9 cellular contexts compared by ENCODE assay signal in genomic region chr4:38128478-38129451, GRCh38.
DNase-seq lines count a peak whose midpoint lies in the region; ATAC-seq and TF ChIP-seq lines count a peak whose summit lies in the region.
"Had no signal": no experiment of that assay in that cellular context is flagged by ENCODE, and none has a peak within 500 bp of the region (broad histone marks: within the 10 kb centered on the region; RNA-seq: fewer than 3 reads in every experiment).

No MANE protein-coding gene starts in this region.

- H3K27ac ChIP-seq in sigmoid colon (peak overlapping the region in 3 of 4 donors; percentile 24 to 85 (median 82)), adrenal gland (peak overlapping the region in 1 of 5 donors; percentile 3), WERI-Rb-1 (no peak overlapping the region)
- H3K27ac ChIP-seq: VCaP had no signal

- H3K4me1 Mint-ChIP-seq in central memory CD8-positive, alpha-beta T cell: peaks cover 64% of the 10 kb centered on the region

- H3K4me3 ChIP-seq in sigmoid colon (no peak overlapping the region), adrenal gland (no peak overlapping the region), WERI-Rb-1 (ENCODE audit: low read depth, low read length) (no peak overlapping the region)

- H3K36me3 ChIP-seq in sigmoid colon: peaks cover 0 to 54% (median 3%) of the 10 kb centered on the region in 4 donors
- no peaks in the 10 kb centered on the region for H3K36me3 ChIP-seq in adrenal gland (replicated peaks in 1 of 2)
- H3K36me3 ChIP-seq in WERI-Rb-1: peaks cover 19% of the 10 kb centered on the region

- TF ChIP-seq EP300 in sigmoid colon (IDR thresholded peaks at IDR 0.05): no peak

- WGBS in sigmoid colon, 2 donors: 14 to 45% methylated on average over 7 of the region's 7 CpGs
- 76 to 88% (median 82%) methylated on average over 7 of the region's 7 CpGs for WGBS in adrenal gland, 4 donors

- H3K4me1 ChIP-seq in sigmoid colon: peaks cover 0 to 58% (median 52%) of the 10 kb centered on the region in 4 donors
- H3K4me1 ChIP-seq in adrenal gland (replicated peaks in 1 of 2): peaks cover 0 to 36% of the 10 kb centered on the region in 2 donors

- TF ChIP-seq POLR2A in sigmoid colon (IDR thresholded peaks at IDR 0.05) (no peak), adrenal gland (IDR thresholded peaks at IDR 0.05) (no peak)

- H3K27ac Mint-ChIP-seq in central memory CD8-positive, alpha-beta T cell (ENCODE audit: low read depth): peak overlapping the region; percentile 98

- H3K9me3 Mint-ChIP-seq in central memory CD8-positive, alpha-beta T cell: no peaks in the 10 kb centered on the region

- DNase-seq in T-helper 22 cell (ENCODE audit: low read depth): peak; percentile 58
- peak; percentile 47 to 70 for DNase-seq in central memory CD8-positive, alpha-beta T cell (ENCODE audit: low spot score in 2 of 2)
- DNase-seq in sigmoid colon: no peak
- DNase-seq in middle frontal gyrus (ENCODE audit: extremely low spot score, low spot score): no peak
- DNase-seq in adrenal gland: no peak
- DNase-seq in WERI-Rb-1: no peak

- H3K36me3 Mint-ChIP-seq in central memory CD8-positive, alpha-beta T cell (ENCODE audit: insufficient read depth): peaks cover 34% of the 10 kb centered on the region

- H3K27me3 ChIP-seq in sigmoid colon: no peaks in the 10 kb centered on the region
- no peaks in the 10 kb centered on the region for H3K27me3 ChIP-seq in adrenal gland
- H3K27me3 ChIP-seq in WERI-Rb-1 (ENCODE audit: insufficient read depth, low read depth, severe bottlenecking): no peaks in the 10 kb centered on the region

- no peaks in the 10 kb centered on the region for H3K27me3 Mint-ChIP-seq in central memory CD8-positive, alpha-beta T cell

- intact Hi-C loops in sigmoid colon (cut with DNase I) (loop anchor here (5.0 kb wide), 1 partner anchor 66 kb away; no protein-coding TSS in a partner anchor), adrenal gland (cut with DNase I) (no loop called here)

- TF ChIP-seq CTCF in sigmoid colon (IDR thresholded peaks at IDR 0.05) (no peak), adrenal gland (IDR thresholded peaks at IDR 0.05) (no peak), WERI-Rb-1 (IDR thresholded peaks at IDR 0.05; ENCODE audit: low read depth, low read length) (no peak)

- no peaks in the 10 kb centered on the region for H3K9me3 ChIP-seq in sigmoid colon
- no peaks in the 10 kb centered on the region for H3K9me3 ChIP-seq in adrenal gland (replicated peaks in 1 of 3)
- no peaks in the 10 kb centered on the region for H3K9me3 ChIP-seq in WERI-Rb-1 (ENCODE audit: severe bottlenecking)

- ATAC-seq in GM19025 (IDR thresholded peaks at IDR 0.05; ENCODE audit: low read depth, unreplicated experiment): peak; percentile 46
- peak; percentile 45 for ATAC-seq in HG03064 (IDR thresholded peaks at IDR 0.05; ENCODE audit: low read depth, unreplicated experiment)
- peak; percentile 35 for ATAC-seq in central memory CD8-positive, alpha-beta T cell (replicated peaks; ENCODE audit: extremely low read depth, poor library complexity, severe bottlenecking)

- peak overlapping the region; percentile 76 for H3K4me3 Mint-ChIP-seq in central memory CD8-positive, alpha-beta T cell

Comparison
In these comparisons a context has a peak if more than half of its experiments do, and no peak if none do; other contexts are left out.
1. DNase-seq: peak in T-helper 22 cell (single experiment) and central memory CD8-positive, alpha-beta T cell (2 of 2); none in sigmoid colon (single experiment), middle frontal gyrus (single experiment), adrenal gland (0 of 7) and WERI-Rb-1 (single experiment).
2. Peak in every context shown above with its lines, with median percentiles within 50 percentile points of each other: ATAC-seq.